ENCODE assay signal across 16 cellular contexts in genomic region chr14:50434530-50434929, GRCh38. TPM values are rescaled to one million over a fixed set of nuclear protein-coding genes. Genes with fewer than 3 reads are reported as not detected.
A peak's percentile ranks its signal among the peaks of the same experiment; 100 is the strongest.
DNase-seq lines count a peak whose midpoint lies in the region; ATAC-seq, FAIRE-seq and TF ChIP-seq lines count a peak whose summit lies in the region.
"Had no signal": no experiment of that assay in that cellular context is flagged by ENCODE, and none has a peak within 500 bp of the region (broad histone marks: within the 10 kb centered on the region; RNA-seq: fewer than 3 reads in every experiment).

No MANE protein-coding gene starts in this region.

- no peak for FAIRE-seq in HepG2 (lab: Jason Lieb, UNC)
- FAIRE-seq: GM12878, GM18507 had no signal

- H3K4me1 ChIP-seq in HepG2 (ENCODE audit: insufficient read depth, low read length) (0 out of 2 replicates have a peak, but pooled peaks cover 5% of the 10 kb centered on the region), right lobe of liver (peaks cover 0 to 13% (median 0%) of the 10 kb centered on the region in 4 donors)

- no peak for TF ChIP-seq POLR2A in HepG2 (IDR thresholded peaks at IDR 0.05; ENCODE audit: insufficient read depth in 1 of 2, low read depth in 2 of 2, low read length in 2 of 2)
- no peak for TF ChIP-seq POLR2A in right lobe of liver (IDR thresholded peaks at IDR 0.05)

- no TSS peak for BruUV-seq in HepG2 (replicated peaks; lab: Mats Ljungman, UMichigan)

- no peak overlapping the region for H3K4me2 ChIP-seq in HepG2 (ENCODE audit: low read depth, low read length)

- H3K27ac Mint-ChIP-seq in progenitor cell of endocrine pancreas = peak overlapping the region; percentile 56
- H3K27ac Mint-ChIP-seq: B cell; CD4-positive, alpha-beta T cell; IgD-negative memory B cell had no signal

- peak; percentile 5 for DNase-seq in HepG2 (ENCODE audit: low spot score)
- no peak for DNase-seq in right lobe of liver
- no peak for DNase-seq in dorsolateral prefrontal cortex
- no peak for DNase-seq in progenitor cell of endocrine pancreas (ENCODE audit: low spot score, unreplicated experiment)
- DNase-seq in stimulated activated CD4-positive, alpha-beta T cell treated with anti-CD3 and anti-CD28 coated beads, Interleukin-4, amount 100 ng/mL, for 24 hours = no peak
- no peak for DNase-seq in coronary artery (ENCODE audit: low spot score)
- no peak for DNase-seq in cerebellar nuclear complex (lab: John Stamatoyannopoulos, UW)
- DNase-seq: 8988T; C1 segment of cervical spinal cord; CD4-positive, alpha-beta T cell; DMS79; HCEC 1CT had no signal

- H3K4me1 Mint-ChIP-seq in progenitor cell of endocrine pancreas (ENCODE audit: low read depth) = peaks cover 12% of the 10 kb centered on the region
- H3K4me1 Mint-ChIP-seq: B cell, IgD-negative memory B cell had no signal

- ATAC-seq in HepG2 = no peak
- ATAC-seq in right lobe of liver = no peak
- ATAC-seq: GM12878 had no signal

- H3K4me3 Mint-ChIP-seq in progenitor cell of endocrine pancreas (ENCODE audit: low read depth) = no peak overlapping the region
- H3K4me3 Mint-ChIP-seq: B cell; CD4-positive, alpha-beta T cell; IgD-negative memory B cell had no signal

- in situ Hi-C loops in HepG2 (cut with HindIII; ENCODE audit: extremely low pct_ligation_motif_present, low pct_unique_long_range_greater_than_20kb) = no loop called here

- H3K27me3 Mint-ChIP-seq in progenitor cell of endocrine pancreas = no peaks in the 10 kb centered on the region
- H3K27me3 Mint-ChIP-seq: B cell; CD4-positive, alpha-beta T cell; IgD-negative memory B cell had no signal

- H3K4me3 ChIP-seq in HepG2 (replicated peaks in 1 of 3; ENCODE audit: insufficient read depth in 1 of 3, low read depth in 2 of 3, low read length in 3 of 3) (no peak overlapping the region), right lobe of liver (no peak overlapping the region), dorsolateral prefrontal cortex (no peak overlapping the region), coronary artery (no peak overlapping the region)
- H3K4me3 ChIP-seq: GM12878 had no signal

- TF ChIP-seq CTCF in HepG2 (CRISPR knock-in tag; IDR thresholded peaks at IDR 0.05) (no peak), right lobe of liver (IDR thresholded peaks at IDR 0.05) (no peak), dorsolateral prefrontal cortex (IDR thresholded peaks at IDR 0.05 in 54 of 56, conservative IDR thresholded peaks at IDR 0.05 in 2 of 56; ENCODE audit: low read depth in 1 of 56, partially characterized antibody in 56 of 56) (no peak), progenitor cell of endocrine pancreas (IDR thresholded peaks at IDR 0.05; ENCODE audit: unreplicated experiment) (no peak), coronary artery (IDR thresholded peaks at IDR 0.05) (no peak)

- no peaks in the 10 kb centered on the region for H3K79me2 ChIP-seq in HepG2 (ENCODE audit: insufficient read depth, low read length)

- no peak for TF ChIP-seq RAD21 in HepG2 (CRISPR knock-in tag; IDR thresholded peaks at IDR 0.05)

- H4K20me1 ChIP-seq in HepG2 (ENCODE audit: insufficient read depth, low read length) = no peaks in the 10 kb centered on the region

- CTCF ChIA-PET in HepG2 (lab: Yijun Ruan, JAX; ENCODE audit: low intra/inter-chr PET ratio, low total read pairs) = no interaction called here

- H3K27me3 ChIP-seq in HepG2 (ENCODE audit: control insufficient read depth in 1 of 2, insufficient read depth in 2 of 2, low read length in 2 of 2) (no peaks in the 10 kb centered on the region), right lobe of liver (no peaks in the 10 kb centered on the region), dorsolateral prefrontal cortex (no peaks in the 10 kb centered on the region)

- no peak overlapping the region for H2AFZ ChIP-seq in HepG2 (ENCODE audit: low read length)

- POLR2A ChIA-PET in HepG2 (lab: Yijun Ruan, JAX) = no interaction called here

- no peak for TF ChIP-seq EP300 in HepG2 (IDR thresholded peaks at IDR 0.05; ENCODE audit: low read depth in 2 of 2, low read length in 2 of 2)
- TF ChIP-seq EP300 in HepG2 (CRISPR knock-in tag; IDR thresholded peaks at IDR 0.05; ENCODE audit: borderline replicate concordance) = no peak

- no peak overlapping the region for H3K27ac ChIP-seq in HepG2 (ENCODE audit: extremely low read length, insufficient read depth, low read length)
- no peak overlapping the region for H3K27ac ChIP-seq in right lobe of liver
- H3K27ac ChIP-seq in dorsolateral prefrontal cortex = peak overlapping the region in 32 of 59 donors; percentile 0 to 72 (median 20)
- no peak overlapping the region for H3K27ac ChIP-seq in coronary artery

- no peak overlapping the region for H3K9ac ChIP-seq in HepG2 (ENCODE audit: insufficient read depth, low read depth, low read length)

- peaks cover 33% of the 10 kb centered on the region for H3K36me3 Mint-ChIP-seq in progenitor cell of endocrine pancreas (ENCODE audit: insufficient read depth)

- H3K9me3 ChIP-seq in HepG2 (ENCODE audit: low read length) (no peaks in the 10 kb centered on the region), right lobe of liver (no peaks in the 10 kb centered on the region)

- intact Hi-C loops in HepG2 (cut with micrococcal nuclease; ENCODE audit: unreplicated experiment) = no loop called here
- intact Hi-C loops in right lobe of liver (cut with DNase I) = no loop called here
- intact Hi-C loops in dorsolateral prefrontal cortex (cut with DNase I) = no loop called here

- H3K9me3 Mint-ChIP-seq in progenitor cell of endocrine pancreas (ENCODE audit: low read depth) = peaks cover 8% of the 10 kb centered on the region

- H3K36me3 ChIP-seq in HepG2 (replicated peaks in 1 of 2; ENCODE audit: control insufficient read depth in 1 of 2, insufficient read depth in 2 of 2, low read length in 2 of 2) = peaks cover 5 to 23% of the 10 kb centered on the region in 2 experiments
- H3K36me3 ChIP-seq in right lobe of liver = peaks cover 0 to 3% (median 0%) of the 10 kb centered on the region in 4 donors

TF ChIP-seq in HepG2, 621 proteins besides CTCF, POLR2A, EP300 and RAD21:
- TF ChIP-seq EED (CRISPR knock-in tag; IDR thresholded peaks at IDR 0.05) = no peak
- no peak for TF ChIP-seq MED8 (CRISPR knock-in tag; IDR thresholded peaks at IDR 0.05; ENCODE audit: insufficient replicate concordance)
- TF ChIP-seq NRL (CRISPR knock-in tag; IDR thresholded peaks at IDR 0.05; ENCODE audit: borderline replicate concordance) = no peak
- no peak for TF ChIP-seq ZZZ3 (CRISPR knock-in tag; IDR thresholded peaks at IDR 0.05; ENCODE audit: borderline replicate concordance)
- no peak for TF ChIP-seq HIC2 (CRISPR knock-in tag; IDR thresholded peaks at IDR 0.05; ENCODE audit: low read depth)
- no peak for TF ChIP-seq FOXK1 (CRISPR knock-in tag; IDR thresholded peaks at IDR 0.05; ENCODE audit: borderline replicate concordance, low read depth)
TF ChIP-seq in HepG2: peak in this region for 0.

RNA-seq across cellular contexts. Expression of gene CDKL1, which starts 37.8 kb away (rescaled TPM):
- total RNA-seq in HepG2 (2016; rRNA removed; fragmentation: Illumina TruSeq; extraction: Trizol) = 5.1 and 7.9 TPM in 2 replicates
- 1.4 and 3.0 TPM in 2 replicates for total RNA-seq in HepG2 (2016; cell fraction: cytosol; rRNA removed; fragmentation: Illumina TruSeq; extraction: Trizol; ENCODE audit: low read depth)
- 4.2 and 9.4 TPM in 2 replicates for total RNA-seq in HepG2 (2016; cell fraction: insoluble cytoplasmic fraction; rRNA removed; fragmentation: Illumina TruSeq; extraction: Trizol)
- 2.3 and 3.1 TPM in 2 replicates for total RNA-seq in HepG2 (2016; cell fraction: membrane; rRNA removed; fragmentation: Illumina TruSeq; extraction: Trizol)
- total RNA-seq in HepG2 (2016; cell fraction: nucleus; rRNA removed; fragmentation: Illumina TruSeq; extraction: Trizol) = 1.9 and 6.9 TPM in 2 replicates
- polyA plus RNA-seq in HepG2 (2011; rRNA removed) = 0.30 and 4.4 TPM in 2 replicates
- polyA plus RNA-seq in HepG2 (2011; cell fraction: cytosol; rRNA removed) = 0.33 and 1.1 TPM in 2 replicates
- 0.57 and 0.66 TPM in 2 replicates for polyA plus RNA-seq in HepG2 (2011; cell fraction: nucleus; rRNA removed)
- polyA plus RNA-seq in HepG2 (2012) = 0.33 and 0.63 TPM in 2 replicates
- 0.33 and 1.4 TPM in 2 replicates for polyA plus RNA-seq in HepG2 (2016; cell fraction: cytosol; fragmentation: Illumina TruSeq; extraction: Trizol; ENCODE audit: low read depth)
- 7.0 and 9.1 TPM in 2 replicates for polyA plus RNA-seq in HepG2 (2016; cell fraction: insoluble cytoplasmic fraction; fragmentation: Illumina TruSeq; extraction: Trizol; ENCODE audit: low read depth)
- polyA plus RNA-seq in HepG2 (2016; cell fraction: membrane; fragmentation: Illumina TruSeq; extraction: Trizol; ENCODE audit: low read depth) = 0.94 and 1.4 TPM in 2 replicates
- polyA plus RNA-seq in HepG2 (2016; cell fraction: nucleus; fragmentation: Illumina TruSeq; extraction: Trizol; ENCODE audit: insufficient read depth, low read depth) = 1.9 and 2.0 TPM in 2 replicates
- polyA minus RNA-seq in HepG2 (2011; rRNA and poly(A)+ RNA removed; ENCODE audit: low replicate concordance) = 1.7 and 2.9 TPM in 2 replicates
- 0.79 and 2.7 TPM in 2 replicates for polyA minus RNA-seq in HepG2 (2011; cell fraction: cytosol; rRNA and poly(A)+ RNA removed)
- 0.99 and 1.2 TPM in 2 replicates for polyA minus RNA-seq in HepG2 (2011; cell fraction: nucleus; rRNA and poly(A)+ RNA removed)
- 1 to 10 TPM; 1.1 to 4.5 (median 2.8) TPM for total RNA-seq in right lobe of liver
- 10 to 100 TPM; 18.9 to 74.8 (median 43.2) TPM for total RNA-seq in dorsolateral prefrontal cortex
- 1.3 and 1.5 TPM in 2 replicates for total RNA-seq in progenitor cell of endocrine pancreas

Comparison
In these comparisons a context has a peak if more than half of its experiments do, and no peak if none do; other contexts are left out.
1. H3K27ac ChIP-seq: peak in dorsolateral prefrontal cortex (32 of 59); none in HepG2 (single experiment), right lobe of liver (0 of 3) and coronary artery (0 of 2).